In genomic region chr20:50724851-50725721, GRCh38 we compare ENCODE assay signal across 9 cellular contexts.
A peak's percentile ranks its signal among the peaks of the same experiment; 100 is the strongest.
DNase-seq lines count a peak whose midpoint lies in the region; ATAC-seq and TF ChIP-seq lines count a peak whose summit lies in the region.
"Had no signal": no experiment of that assay in that cellular context is flagged by ENCODE, and none has a peak within 500 bp of the region (broad histone marks: within the 10 kb centered on the region; RNA-seq: fewer than 3 reads in every experiment).

No MANE protein-coding gene starts in this region.

- H3K4me3 Mint-ChIP-seq in stimulated activated naive CD8-positive, alpha-beta T cell treated with anti-CD3 and anti-CD28 coated beads, Interleukin-15, amount 100 ng/mL, for 72 hours: no peak overlapping the region

- H3K27ac ChIP-seq in RWPE2 (ENCODE audit: poor library complexity, severe bottlenecking): peak overlapping the region; percentile 59
- H3K27ac ChIP-seq in muscle layer of duodenum (ENCODE audit: low read length): peak overlapping the region; percentile 75
- H3K27ac ChIP-seq: HL-60 had no signal

- H3K4me1 ChIP-seq in RWPE2 (ENCODE audit: insufficient read depth, poor library complexity, severe bottlenecking) (peaks cover 37% of the 10 kb centered on the region), muscle layer of duodenum (ENCODE audit: control insufficient read depth in 1 of 2, insufficient read depth in 2 of 2, low read length in 2 of 2) (peaks cover 5 to 9% of the 10 kb centered on the region in 2 donors)

- H3K27me3 ChIP-seq in RWPE2 (ENCODE audit: insufficient read depth, poor library complexity, severe bottlenecking) (no peaks in the 10 kb centered on the region), muscle layer of duodenum (ENCODE audit: low read depth, low read length) (no peaks in the 10 kb centered on the region)

- H3K27me3 Mint-ChIP-seq in stimulated activated naive CD8-positive, alpha-beta T cell treated with anti-CD3 and anti-CD28 coated beads, Interleukin-15, amount 100 ng/mL, for 72 hours: no peaks in the 10 kb centered on the region

- TF ChIP-seq CTCF in RWPE2 (IDR thresholded peaks at IDR 0.05; ENCODE audit: poor library complexity, severe bottlenecking): no peak

- H3K9me3 ChIP-seq in RWPE2 (ENCODE audit: severe bottlenecking) (no peaks in the 10 kb centered on the region), muscle layer of duodenum (ENCODE audit: control insufficient read depth in 1 of 2, low read length in 2 of 2) (no peaks in the 10 kb centered on the region)

- H3K27ac Mint-ChIP-seq in stimulated activated naive CD8-positive, alpha-beta T cell treated with anti-CD3 and anti-CD28 coated beads, Interleukin-15, amount 100 ng/mL, for 72 hours: no peak overlapping the region

- peak; percentile 93 for DNase-seq in GM03348 (ENCODE audit: low spot score)
- peak; percentile 99 for DNase-seq in RWPE2 (ENCODE audit: low spot score)
- DNase-seq in dedifferentiated amniotic fluid mesenchymal stem cell (ENCODE audit: extremely low spot score): peak; percentile 92
- peak; percentile 48 to 52 for DNase-seq in stimulated activated naive CD8-positive, alpha-beta T cell treated with anti-CD3 and anti-CD28 coated beads, Interleukin-15, amount 100 ng/mL, for 72 hours
- no peak for DNase-seq in OCI-M1 (lab: John Stamatoyannopoulos, UW)
- no peak for DNase-seq in effector CD8-positive, alpha-beta T cell (lab: John Stamatoyannopoulos, UW)

- no peaks in the 10 kb centered on the region for H3K36me3 ChIP-seq in RWPE2 (ENCODE audit: low read depth)
- H3K36me3 ChIP-seq in muscle layer of duodenum (ENCODE audit: control insufficient read depth in 1 of 2, insufficient read depth in 2 of 2, low read length in 2 of 2): no peaks in the 10 kb centered on the region

- H3K4me1 Mint-ChIP-seq in stimulated activated naive CD8-positive, alpha-beta T cell treated with anti-CD3 and anti-CD28 coated beads, Interleukin-15, amount 100 ng/mL, for 72 hours: peaks cover 2% of the 10 kb centered on the region

- H3K9me3 Mint-ChIP-seq in stimulated activated naive CD8-positive, alpha-beta T cell treated with anti-CD3 and anti-CD28 coated beads, Interleukin-15, amount 100 ng/mL, for 72 hours: no peaks in the 10 kb centered on the region

- H3K4me3 ChIP-seq in RWPE2 (ENCODE audit: severe bottlenecking) (no peak overlapping the region), muscle layer of duodenum (ENCODE audit: low read depth in 1 of 2, low read length in 2 of 2) (no peak overlapping the region)

- ATAC-seq in RWPE2 (ENCODE audit: low read depth): peak; percentile 85
- ATAC-seq in stimulated activated naive CD8-positive, alpha-beta T cell treated with anti-CD3 and anti-CD28 coated beads, Interleukin-15, amount 100 ng/mL, for 72 hours: peak; percentile 91
- no peak for ATAC-seq in GM18520 (IDR thresholded peaks at IDR 0.05; ENCODE audit: unreplicated experiment)

Comparison
In these comparisons a context has a peak if more than half of its experiments do, and no peak if none do; other contexts are left out.
1. DNase-seq: peak in GM03348 (single experiment), RWPE2 (single experiment), dedifferentiated amniotic fluid mesenchymal stem cell (single experiment) and stimulated activated naive CD8-positive, alpha-beta T cell treated with anti-CD3 and anti-CD28 coated beads, Interleukin-15, amount 100 ng/mL, for 72 hours (2 of 2); none in OCI-M1 (single experiment) and effector CD8-positive, alpha-beta T cell (single experiment).